22 cellular contexts compared by ENCODE assay signal in genomic region chr17:7418472-7419152, GRCh38. TPM values are rescaled to one million over a fixed set of nuclear protein-coding genes. Genes with fewer than 3 reads are reported as not detected.
"Had no signal": no experiment of that assay in that cellular context is flagged by ENCODE, and none has a peak within 500 bp of the region (broad histone marks: within the 10 kb centered on the region; RNA-seq: fewer than 3 reads in every experiment).

No MANE protein-coding gene starts in this region.

- H3K4me3 ChIP-seq: heart right ventricle, mucosa of descending colon, psoas muscle had no signal

- H3K9ac ChIP-seq: parathyroid adenoma had no signal

- DNase-seq: cerebellar nuclear complex; dermis blood vessel endothelial cell; effector CD4-positive, alpha-beta T cell; heart right ventricle; hypothalamus; kidney glomerular epithelial cell; mucosa of descending colon; naive thymus-derived CD8-positive, alpha-beta T cell; psoas muscle; small intestine; stimulated activated CD4-positive, alpha-beta T cell treated with anti-CD3 and anti-CD28 coated beads, Interleukin-12 subunit alpha, Interleukin-12 subunit beta, amount 100 ng/mL, for 4 hours; stimulated activated naive CD4-positive, alpha-beta T cell treated with Interleukin-2 at 50 U/mL for 16 hours had no signal

- H3K9me3 ChIP-seq: heart right ventricle, mucosa of descending colon, psoas muscle had no signal

- H3K27ac ChIP-seq: heart right ventricle, parathyroid adenoma, psoas muscle had no signal

- ATAC-seq: esophagus mucosa; heart right ventricle; mucosa of descending colon; naive thymus-derived CD8-positive, alpha-beta T cell; psoas muscle had no signal

- H3K79me2 ChIP-seq: parathyroid adenoma had no signal

- H2AFZ ChIP-seq: parathyroid adenoma had no signal

- H3K4me1 ChIP-seq: heart right ventricle, parathyroid adenoma, psoas muscle had no signal

- H3K27me3 ChIP-seq: heart right ventricle had no signal

RNA-seq across cellular contexts. Expression of gene SPEM1, which starts 1.5 kb away (rescaled TPM):
- total RNA-seq: dermis blood vessel endothelial cell; esophagus mucosa; fibroblast of lung; frontal cortex; glomerular endothelial cell; heart right ventricle; liver; lung microvascular endothelial cell; mesenteric fat pad; mucosa of descending colon; naive thymus-derived CD8-positive, alpha-beta T cell; omental fat pad; psoas muscle had no signal
- polyA plus RNA-seq: fibroblast of lung; heart right ventricle; liver; naive thymus-derived CD8-positive, alpha-beta T cell; small intestine; thymus had no signal

RNA-seq across cellular contexts. Expression of gene SPEM2, which starts 6.8 kb away (rescaled TPM):
- total RNA-seq: dermis blood vessel endothelial cell; esophagus mucosa; fibroblast of lung; frontal cortex; glomerular endothelial cell; heart right ventricle; liver; lung microvascular endothelial cell; mesenteric fat pad; mucosa of descending colon; naive thymus-derived CD8-positive, alpha-beta T cell; omental fat pad; psoas muscle had no signal
- polyA plus RNA-seq: fibroblast of lung; heart right ventricle; liver; naive thymus-derived CD8-positive, alpha-beta T cell; small intestine had no signal

RNA-seq across cellular contexts. Expression of gene SPEM3, which starts 10.0 kb away (rescaled TPM):
- total RNA-seq: dermis blood vessel endothelial cell; esophagus mucosa; fibroblast of lung; frontal cortex; glomerular endothelial cell; heart right ventricle; liver; lung microvascular endothelial cell; mesenteric fat pad; mucosa of descending colon; naive thymus-derived CD8-positive, alpha-beta T cell; omental fat pad; psoas muscle had no signal
- polyA plus RNA-seq: fibroblast of lung; heart right ventricle; liver; naive thymus-derived CD8-positive, alpha-beta T cell; small intestine; thymus had no signal
